ENCODE assay signal across 25 cellular contexts in genomic region chr7:25845341-25845923, GRCh38.
DNase-seq lines count a peak whose midpoint lies in the region; ATAC-seq and TF ChIP-seq lines count a peak whose summit lies in the region.
"Had no signal": no experiment of that assay in that cellular context is flagged by ENCODE, and none has a peak within 500 bp of the region (broad histone marks: within the 10 kb centered on the region; RNA-seq: fewer than 3 reads in every experiment).

No MANE protein-coding gene starts in this region.

- TF ChIP-seq RAD21 in SK-N-SH (IDR thresholded peaks at IDR 0.05; ENCODE audit: low read length) = no peak

- H2AFZ ChIP-seq in SK-N-SH (ENCODE audit: low read depth) (no peak overlapping the region), osteoblast (ENCODE audit: low read length) (no peak overlapping the region)

- H3K27ac Mint-ChIP-seq in chondrocyte (ENCODE audit: unreplicated experiment) = peak overlapping the region; percentile 90
- peak overlapping the region; percentile 23 for H3K27ac Mint-ChIP-seq in type B pancreatic cell
- H3K27ac Mint-ChIP-seq: activated CD4-positive, alpha-beta T cell treated with anti-CD3 and anti-CD28 coated beads, Interleukin-2, amount 10 ng/mL, durations not matched to agents 7 days and 5 days; activated naive CD8-positive, alpha-beta T cell treated with anti-CD3 and anti-CD28 coated beads, Interleukin-2, amount 10 ng/mL, durations not matched to agents 7 days and 5 days; activated T-helper 2 cell treated with anti-CD3 and anti-CD28 coated beads, Interferon-gamma antibody, Interleukin-2, Interleukin-4, amounts not matched to agents 10 μg/mL and 5 μg/mL and 100 μg/mL, durations not matched to agents 14 hours and 24 hours and 36 hours; HFFc6; natural killer cell; stimulated activated naive CD8-positive, alpha-beta T cell treated with anti-CD3 and anti-CD28 coated beads, Interleukin-15, Interleukin-2, amounts not matched to agents 100 ng/mL and 50 ng/mL, for 24 hours; T-helper 1 cell treated with Interleukin-12 subunit alpha and Interleukin-12 subunit beta and Interleukin-4 antibody, amounts not matched to agents 30 μg/mL and 1 μg/mL, for 36 hours had no signal

- H3K9me2 ChIP-seq in SK-N-SH = no peaks in the 10 kb centered on the region

- H3K4me2 ChIP-seq in SK-N-SH (no peak overlapping the region), osteoblast (ENCODE audit: insufficient read depth, low read length) (no peak overlapping the region)
- H3K4me2 ChIP-seq: BLaER1 had no signal

- H3K27me3 Mint-ChIP-seq in chondrocyte (ENCODE audit: low read depth) = no peaks in the 10 kb centered on the region
- peaks cover 46% of the 10 kb centered on the region for H3K27me3 Mint-ChIP-seq in type B pancreatic cell

- H3K79me2 ChIP-seq in SK-N-SH (ENCODE audit: insufficient read depth) (no peaks in the 10 kb centered on the region), osteoblast (ENCODE audit: insufficient read depth, low read length) (no peaks in the 10 kb centered on the region)

- DNase-seq in SK-N-SH (no peak), chondrocyte (ENCODE audit: low spot score) (no peak), osteoblast (ENCODE audit: insufficient read length, low spot score, missing footprints) (no peak), type B pancreatic cell (ENCODE audit: extremely low spot score, unreplicated experiment) (no peak), hypothalamus (lab: John Stamatoyannopoulos, UW) (no peak), inferior parietal cortex (ENCODE audit: extremely low spot score) (no peak)
- DNase-seq: activated CD4-positive, alpha-beta T cell treated with anti-CD3 and anti-CD28 coated beads, Interleukin-2, amount 10 ng/mL, durations not matched to agents 7 days and 5 days; activated CD8-positive, alpha-beta memory T cell treated with anti-CD3 and anti-CD28 coated beads, Interleukin-2, amount 50 U/mL, for 4 hours; activated naive CD8-positive, alpha-beta T cell treated with anti-CD3 and anti-CD28 coated beads, Interleukin-2, amount 10 ng/mL, durations not matched to agents 7 days and 5 days; Calu3; EL; HFFc6; Kasumi-1; natural killer cell; NCI-H2171 treated with DMSO at 0.1 percent for 48 hours; PC-3; posterior cingulate gyrus; SIG-M5 had no signal

- 52% methylated on average over 5 of the region's 5 CpGs for WGBS in SK-N-SH (ENCODE audit: low lambda C conversion rate)

- H3K36me3 Mint-ChIP-seq in chondrocyte (ENCODE audit: low read depth) (no peaks in the 10 kb centered on the region), type B pancreatic cell (no peaks in the 10 kb centered on the region)
- H3K36me3 Mint-ChIP-seq: activated naive CD8-positive, alpha-beta T cell treated with anti-CD3 and anti-CD28 coated beads, Interleukin-2, amount 10 ng/mL, durations not matched to agents 7 days and 5 days; natural killer cell had no signal

- no peak overlapping the region for H3K27ac ChIP-seq in SK-N-SH (ENCODE audit: low read depth in 2 of 2, low read length in 1 of 2)
- H3K27ac ChIP-seq in osteoblast (ENCODE audit: low read depth, low read length) = peak overlapping the region; percentile 85
- H3K27ac ChIP-seq: BLaER1, skin epidermis had no signal

- ATAC-seq in SK-N-SH treated with all-trans-retinoic acid at 6 μM for 48 hours (no peak), GM18517 (IDR thresholded peaks at IDR 0.05; ENCODE audit: unreplicated experiment) (no peak)
- ATAC-seq: natural killer cell, PC-3 had no signal

- no peaks in the 10 kb centered on the region for H3K36me3 ChIP-seq in SK-N-SH (replicated peaks in 1 of 2; ENCODE audit: control insufficient read depth in 1 of 2, insufficient read depth in 2 of 2, low read length in 1 of 2)
- no peaks in the 10 kb centered on the region for H3K36me3 ChIP-seq in osteoblast (ENCODE audit: insufficient read depth, low read length)
- H3K36me3 ChIP-seq: BLaER1 had no signal

- peaks cover 6% of the 10 kb centered on the region for H3F3A ChIP-seq in SK-N-SH (replicated peaks; ENCODE audit: insufficient read depth)

- H4K20me1 ChIP-seq in SK-N-SH (ENCODE audit: insufficient read depth) = no peaks in the 10 kb centered on the region
- H4K20me1 ChIP-seq in osteoblast (ENCODE audit: insufficient read depth, low read length) = no peaks in the 10 kb centered on the region
- H4K20me1 ChIP-seq: BLaER1 had no signal

- H3K4me3 ChIP-seq in SK-N-SH (ENCODE audit: low read depth in 2 of 2, low read length in 1 of 2) (no peak overlapping the region), osteoblast (ENCODE audit: insufficient read depth, low read length) (no peak overlapping the region)
- H3K4me3 ChIP-seq: BLaER1, skin epidermis had no signal

- no peak for TF ChIP-seq EP300 in SK-N-SH (IDR thresholded peaks at IDR 0.05; ENCODE audit: borderline replicate concordance in 1 of 2, low read depth in 1 of 2, low read length in 1 of 2)

- H3K4me3 Mint-ChIP-seq in chondrocyte (ENCODE audit: unreplicated experiment) (no peak overlapping the region), type B pancreatic cell (no peak overlapping the region)
- H3K4me3 Mint-ChIP-seq: activated CD4-positive, alpha-beta T cell treated with anti-CD3 and anti-CD28 coated beads, Interleukin-2, amount 10 ng/mL, durations not matched to agents 7 days and 5 days; activated naive CD8-positive, alpha-beta T cell treated with anti-CD3 and anti-CD28 coated beads, Interleukin-2, amount 10 ng/mL, durations not matched to agents 7 days and 5 days; HFFc6; natural killer cell; stimulated activated naive CD8-positive, alpha-beta T cell treated with anti-CD3 and anti-CD28 coated beads, Interleukin-15, Interleukin-2, amounts not matched to agents 100 ng/mL and 50 ng/mL, for 24 hours; T-helper 1 cell treated with Interleukin-12 subunit alpha and Interleukin-12 subunit beta and Interleukin-4 antibody, amounts not matched to agents 30 μg/mL and 1 μg/mL, for 36 hours had no signal

- no peak for TF ChIP-seq CTCF in SK-N-SH (IDR thresholded peaks at IDR 0.05)
- no peak for TF ChIP-seq CTCF in chondrocyte (IDR thresholded peaks at IDR 0.05)
- no peak for TF ChIP-seq CTCF in osteoblast (IDR thresholded peaks at IDR 0.05; ENCODE audit: extremely low read depth, low read depth, low read length)
- TF ChIP-seq CTCF in type B pancreatic cell (conservative IDR thresholded peaks at IDR 0.05) = no peak

- CTCF ChIA-PET in SK-N-SH (lab: Yijun Ruan, JAX) = interaction anchor here (0.7 to 18.4 kb wide), 13 partner anchors 10 to 602 kb away, joined by 3 to 432 read pairs (median 4); no protein-coding TSS in a partner anchor

- no peaks in the 10 kb centered on the region for H3K9me3 Mint-ChIP-seq in chondrocyte (ENCODE audit: low read depth)
- H3K9me3 Mint-ChIP-seq in type B pancreatic cell = no peaks in the 10 kb centered on the region
- H3K9me3 Mint-ChIP-seq: activated CD4-positive, alpha-beta T cell treated with anti-CD3 and anti-CD28 coated beads, Interleukin-2, amount 10 ng/mL, durations not matched to agents 7 days and 5 days; activated naive CD8-positive, alpha-beta T cell treated with anti-CD3 and anti-CD28 coated beads, Interleukin-2, amount 10 ng/mL, durations not matched to agents 7 days and 5 days; activated T-helper 2 cell treated with anti-CD3 and anti-CD28 coated beads, Interferon-gamma antibody, Interleukin-2, Interleukin-4, amounts not matched to agents 10 μg/mL and 5 μg/mL and 100 μg/mL, durations not matched to agents 14 hours and 24 hours and 36 hours; natural killer cell; stimulated activated naive CD8-positive, alpha-beta T cell treated with anti-CD3 and anti-CD28 coated beads, Interleukin-15, Interleukin-2, amounts not matched to agents 100 ng/mL and 50 ng/mL, for 24 hours; T-helper 1 cell treated with Interleukin-12 subunit alpha and Interleukin-12 subunit beta and Interleukin-4 antibody, amounts not matched to agents 30 μg/mL and 1 μg/mL, for 36 hours had no signal

- H3K9me3 ChIP-seq in SK-N-SH (no peaks in the 10 kb centered on the region), osteoblast (ENCODE audit: low read depth, low read length) (no peaks in the 10 kb centered on the region)
- H3K9me3 ChIP-seq: BLaER1 had no signal

- peaks cover 91% of the 10 kb centered on the region for H3K4me1 Mint-ChIP-seq in chondrocyte (ENCODE audit: low read depth)
- H3K4me1 Mint-ChIP-seq in type B pancreatic cell (ENCODE audit: unreplicated experiment) = peaks cover 67% of the 10 kb centered on the region
- H3K4me1 Mint-ChIP-seq: activated CD4-positive, alpha-beta T cell treated with anti-CD3 and anti-CD28 coated beads, Interleukin-2, amount 10 ng/mL, durations not matched to agents 7 days and 5 days; activated naive CD8-positive, alpha-beta T cell treated with anti-CD3 and anti-CD28 coated beads, Interleukin-2, amount 10 ng/mL, durations not matched to agents 7 days and 5 days; natural killer cell had no signal

- POLR2A ChIA-PET in SK-N-SH (lab: Yijun Ruan, JAX) = interaction anchor here (1.7 kb wide), 1 partner anchor 225 kb away, joined by 5 read pairs; no protein-coding TSS in a partner anchor

- H3K4me1 ChIP-seq in SK-N-SH (ENCODE audit: control insufficient read depth in 1 of 2, insufficient read depth in 2 of 2, low read depth in 1 of 2, low read length in 1 of 2) (peaks cover 0 to 18% of the 10 kb centered on the region in 2 experiments; a peak in 2 of 4 replicates), osteoblast (ENCODE audit: insufficient read depth, low read length) (peaks cover 68% of the 10 kb centered on the region)

- H3K9ac ChIP-seq in SK-N-SH = no peak overlapping the region
- H3K9ac ChIP-seq: BLaER1 had no signal

- H3K27me3 ChIP-seq in SK-N-SH (ENCODE audit: insufficient read depth) (no peaks in the 10 kb centered on the region; the same call in 1 of the 2 replicates), osteoblast (ENCODE audit: insufficient read depth, low read length) (no peaks in the 10 kb centered on the region)

TF ChIP-seq in SK-N-SH, 30 proteins besides CTCF, POLR2A, EP300 and RAD21 (continues in another document):
- no peak for TF ChIP-seq CHD2 (IDR thresholded peaks at IDR 0.05; ENCODE audit: low read length, partially characterized antibody)
- peak; percentile 28; the same call in 1 of the 2 replicates for TF ChIP-seq GATA2 (CRISPR knock-in tag; IDR thresholded peaks at IDR 0.05)
- no peak for TF ChIP-seq MEF2A (IDR thresholded peaks at IDR 0.05; ENCODE audit: borderline replicate concordance, low read depth)
- no peak for TF ChIP-seq SIN3A (IDR thresholded peaks at IDR 0.05; ENCODE audit: borderline replicate concordance, low read depth, low read length)

TF ChIP-seq in SK-N-SH treated with all-trans-retinoic acid at 6 μM for 48 hours, 23 proteins besides CTCF, POLR2A, EP300 and RAD21:
- TF ChIP-seq ZNF70 (CRISPR knock-in tag; IDR thresholded peaks at IDR 0.05) (no peak), CSDC2 (CRISPR knock-in tag; IDR thresholded peaks at IDR 0.05) (no peak)
TF ChIP-seq in SK-N-SH treated with all-trans-retinoic acid at 6 μM for 48 hours: peak in this region for 0.
